Comparison of ENCODE assay signal across 9 cellular contexts in the genomic region with DNA sequence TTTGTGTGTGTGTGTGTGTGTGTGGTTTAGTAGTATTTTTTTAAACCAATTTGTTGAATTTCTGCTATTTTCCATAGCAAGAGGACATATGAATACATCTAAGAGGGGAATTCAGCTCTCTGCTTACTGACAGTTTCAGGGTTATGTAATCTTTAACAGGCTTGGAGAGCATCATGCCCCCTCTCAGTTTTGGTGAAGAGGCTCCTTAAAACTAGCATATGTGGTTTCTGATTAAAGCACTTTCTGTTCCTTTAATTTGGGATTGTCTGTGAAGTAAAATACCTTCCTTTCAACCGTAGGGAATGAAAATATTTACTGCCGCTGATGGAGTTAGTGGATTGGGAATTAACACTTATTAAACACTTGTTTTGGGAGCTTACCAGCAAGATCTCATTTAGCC. TPM values are rescaled to one million over a fixed set of nuclear protein-coding genes. Genes with fewer than 3 reads are reported as not detected.
A peak's percentile ranks its signal among the peaks of the same experiment; 100 is the strongest.
DNase-seq lines count a peak whose midpoint lies in the region; ATAC-seq and TF ChIP-seq lines count a peak whose summit lies in the region.
"Had no signal": no experiment of that assay in that cellular context is flagged by ENCODE, and none has a peak within 500 bp of the region (broad histone marks: within the 10 kb centered on the region; RNA-seq: fewer than 3 reads in every experiment).

No MANE protein-coding gene starts in this region.

- H3K36me3 Mint-ChIP-seq in activated CD8-positive, alpha-beta T cell treated with anti-CD3 and anti-CD28 coated beads, Interleukin-2, amount 10 ng/mL, durations not matched to agents 7 days and 5 days (ENCODE audit: low read depth), result peaks cover 23% of the 10 kb centered on the region
- no peaks in the 10 kb centered on the region for H3K36me3 Mint-ChIP-seq in natural killer cell

- CTCF ChIA-PET in activated CD8-positive, alpha-beta T cell treated with anti-CD3 and anti-CD28 coated beads, Interleukin-2, amount 10 ng/mL, durations not matched to agents 7 days and 5 days (lab: Charles Lee), result interaction anchor here (0.7 to 3.1 kb wide), 11 partner anchors 9 to 400 kb away, joined by 3 to 18 read pairs (median 3); no protein-coding TSS in a partner anchor

- TF ChIP-seq CTCF in natural killer cell (IDR thresholded peaks at IDR 0.05), result no peak

- POLR2A ChIA-PET in activated CD8-positive, alpha-beta T cell treated with anti-CD3 and anti-CD28 coated beads, Interleukin-2, amount 10 ng/mL, durations not matched to agents 7 days and 5 days (lab: Charles Lee), result interaction anchor here (1.4 to 16.4 kb wide), 2 partner anchors 12 to 21 kb away, joined by 6 to 298 read pairs; a partner anchor contains a TSS

- peak; percentile 19 for ATAC-seq in GM21786 (IDR thresholded peaks at IDR 0.05; ENCODE audit: unreplicated experiment)
- no peak for ATAC-seq in activated CD8-positive, alpha-beta T cell treated with anti-CD3 and anti-CD28 coated beads, Interleukin-2, amount 10 ng/mL, durations not matched to agents 7 days and 5 days
- ATAC-seq in natural killer cell, result no peak
- ATAC-seq in HG03095 (IDR thresholded peaks at IDR 0.05; ENCODE audit: unreplicated experiment), result no peak

- peaks cover 78% of the 10 kb centered on the region for H3K4me1 Mint-ChIP-seq in activated CD8-positive, alpha-beta T cell treated with anti-CD3 and anti-CD28 coated beads, Interleukin-2, amount 10 ng/mL, durations not matched to agents 7 days and 5 days (ENCODE audit: low read depth)
- H3K4me1 Mint-ChIP-seq in natural killer cell, result peaks cover 51 to 52% of the 10 kb centered on the region in 2 donors

- H3K9me3 Mint-ChIP-seq in activated CD8-positive, alpha-beta T cell treated with anti-CD3 and anti-CD28 coated beads, Interleukin-2, amount 10 ng/mL, durations not matched to agents 7 days and 5 days (ENCODE audit: insufficient read depth), result no peaks in the 10 kb centered on the region
- H3K9me3 Mint-ChIP-seq in natural killer cell, result no peaks in the 10 kb centered on the region

- peak overlapping the region; percentile 22 for H3K27ac Mint-ChIP-seq in activated CD8-positive, alpha-beta T cell treated with anti-CD3 and anti-CD28 coated beads, Interleukin-2, amount 10 ng/mL, durations not matched to agents 7 days and 5 days
- peak overlapping the region; percentile 89 to 96 for H3K27ac Mint-ChIP-seq in natural killer cell

- intact Hi-C loops in natural killer cell (cut with micrococcal nuclease), result loop anchor here (2.0 kb wide), 2 partner anchors 15 to 153 kb away; a partner anchor contains a TSS

- H3K4me3 Mint-ChIP-seq in activated CD8-positive, alpha-beta T cell treated with anti-CD3 and anti-CD28 coated beads, Interleukin-2, amount 10 ng/mL, durations not matched to agents 7 days and 5 days, result peak overlapping the region; percentile 93
- no peak overlapping the region for H3K4me3 Mint-ChIP-seq in natural killer cell

- no peaks in the 10 kb centered on the region for H3K27me3 Mint-ChIP-seq in activated CD8-positive, alpha-beta T cell treated with anti-CD3 and anti-CD28 coated beads, Interleukin-2, amount 10 ng/mL, durations not matched to agents 7 days and 5 days (ENCODE audit: low read depth)
- H3K27me3 Mint-ChIP-seq in natural killer cell (ENCODE audit: low read depth in 2 of 2), result no peaks in the 10 kb centered on the region

- peak overlapping the region; percentile 92 for H3K4me3 ChIP-seq in GM08714 (ENCODE audit: low read length)

- DNase-seq in activated CD8-positive, alpha-beta T cell treated with anti-CD3 and anti-CD28 coated beads, Interleukin-2, amount 10 ng/mL, durations not matched to agents 7 days and 5 days, result no peak
- DNase-seq in natural killer cell (no peak), activated gamma-delta T cell treated with Interleukin-2 at 50 U/mL for 16 hours (no peak), ureter (ENCODE audit: low spot score) (no peak), anterior cingulate cortex (lab: John Stamatoyannopoulos, UW) (no peak)
- DNase-seq: activated CD4-positive, alpha-beta T cell treated with anti-CD3 and anti-CD28 coated beads, Interleukin-2, amount 50 U/mL, for 48 hours had no signal

RNA-seq across cellular contexts. Expression of a gene that starts 19.4 kb away (rescaled TPM):
- 10 to 100 TPM; 45.3 to 48.1 TPM for total RNA-seq in activated CD8-positive, alpha-beta T cell treated with anti-CD3 and anti-CD28 coated beads, Interleukin-2, amount 10 ng/mL, durations not matched to agents 7 days and 5 days
- 100 to 1,000 TPM; 510 to 811 (median 774) TPM for total RNA-seq in natural killer cell
- 81.8 TPM for total RNA-seq in ureter

RNA-seq across cellular contexts. Expression of a gene that starts 50.9 kb away (rescaled TPM):
- total RNA-seq in activated CD8-positive, alpha-beta T cell treated with anti-CD3 and anti-CD28 coated beads, Interleukin-2, amount 10 ng/mL, durations not matched to agents 7 days and 5 days, result 10 to 100 TPM; 25.7 to 29.5 TPM
- total RNA-seq in natural killer cell (10 to 100 TPM; 17.0 to 27.1 (median 21.1) TPM), ureter (14.5 TPM)
